35 cellular contexts compared by ENCODE assay signal in genomic region chr3:116939091-116939490, GRCh38.
DNase-seq lines count a peak whose midpoint lies in the region; ATAC-seq and TF ChIP-seq lines count a peak whose summit lies in the region.
"Had no signal": no experiment of that assay in that cellular context is flagged by ENCODE, and none has a peak within 500 bp of the region (broad histone marks: within the 10 kb centered on the region; RNA-seq: fewer than 3 reads in every experiment).

No MANE protein-coding gene starts in this region.

- H3K9me3 ChIP-seq in RWPE2 (ENCODE audit: severe bottlenecking) (no peaks in the 10 kb centered on the region), MM.1S (replicated peaks; ENCODE audit: insufficient read depth, low read length) (no peaks in the 10 kb centered on the region)
- H3K9me3 ChIP-seq: right lobe of liver, testis, uterus had no signal

- H3K9ac ChIP-seq in MM.1S (ENCODE audit: low read length): no peak overlapping the region

- H3K4me2 ChIP-seq in GM23338 (no peak overlapping the region), MM.1S (ENCODE audit: low read depth, low read length) (no peak overlapping the region)

- no peak overlapping the region for H2AFZ ChIP-seq in GM23338
- H2AFZ ChIP-seq in MM.1S (ENCODE audit: low read length): no peak overlapping the region

- no peak overlapping the region for H3K4me3 Mint-ChIP-seq in GM23338
- H3K4me3 Mint-ChIP-seq: activated CD4-positive, alpha-beta memory T cell treated with anti-CD3 and anti-CD28 coated beads for 36 hours; activated T-helper 1 cell treated with anti-CD3 and anti-CD28 coated beads, Interleukin-12 subunit alpha, Interleukin-12 subunit beta, Interleukin-2, Interleukin-4 antibody, amounts not matched to agents 30 ng/mL and 10 ng/mL and 1 ng/mL, durations not matched to agents 14 hours and 24 hours and 36 hours; CD4-positive, alpha-beta T cell; central memory CD8-positive, alpha-beta T cell; IgD-negative memory B cell; stimulated activated naive CD8-positive, alpha-beta T cell treated with anti-CD3 and anti-CD28 coated beads, Interleukin-15, Interleukin-2, amounts not matched to agents 100 ng/mL and 50 ng/mL, for 24 hours; T-helper 17 cell had no signal

- no peak overlapping the region for H3K27ac ChIP-seq in GM23338 (ENCODE audit: low read depth)
- H3K27ac ChIP-seq in RWPE2 (ENCODE audit: poor library complexity, severe bottlenecking): no peak overlapping the region
- no peak overlapping the region for H3K27ac ChIP-seq in MM.1S (ENCODE audit: low read length)
- H3K27ac ChIP-seq: esophagus squamous epithelium, right lobe of liver, spleen, testis, uterus had no signal

- H3K27me3 ChIP-seq in GM23338 (ENCODE audit: insufficient read depth): no peaks in the 10 kb centered on the region
- H3K27me3 ChIP-seq in RWPE2 (ENCODE audit: insufficient read depth, poor library complexity, severe bottlenecking): no peaks in the 10 kb centered on the region
- no peaks in the 10 kb centered on the region for H3K27me3 ChIP-seq in MM.1S (replicated peaks; ENCODE audit: insufficient read depth, low read length)
- H3K27me3 ChIP-seq: esophagus squamous epithelium, right lobe of liver, spleen, testis, uterus had no signal

- H3K27ac Mint-ChIP-seq in GM23338: no peak overlapping the region
- H3K27ac Mint-ChIP-seq: activated CD4-positive, alpha-beta memory T cell treated with anti-CD3 and anti-CD28 coated beads for 36 hours; activated T-helper 1 cell treated with anti-CD3 and anti-CD28 coated beads, Interleukin-12 subunit alpha, Interleukin-12 subunit beta, Interleukin-2, Interleukin-4 antibody, amounts not matched to agents 30 ng/mL and 10 ng/mL and 1 ng/mL, durations not matched to agents 14 hours and 24 hours and 36 hours; CD4-positive, alpha-beta T cell; IgD-negative memory B cell; stimulated activated naive CD8-positive, alpha-beta T cell treated with anti-CD3 and anti-CD28 coated beads, Interleukin-15, Interleukin-2, amounts not matched to agents 100 ng/mL and 50 ng/mL, for 24 hours; T-helper 17 cell had no signal

- no peaks in the 10 kb centered on the region for H3F3A ChIP-seq in GM23338 (replicated peaks; ENCODE audit: low read depth)
- H3F3A ChIP-seq in MM.1S (ENCODE audit: insufficient read depth, low read length): no peaks in the 10 kb centered on the region

- ATAC-seq in GM23338 (peak; percentile 38; the same call in 1 of the 3 replicates), RWPE2 (ENCODE audit: low read depth) (peak; percentile 71), HG02588 (IDR thresholded peaks at IDR 0.05; ENCODE audit: unreplicated experiment) (no peak)
- ATAC-seq: HCT116, left cardiac atrium, right lobe of liver, SK-N-SH treated with all-trans-retinoic acid at 6 μM for 48 hours, T-helper 17 cell had no signal

- no peaks in the 10 kb centered on the region for H4K20me1 ChIP-seq in GM23338 (replicated peaks; ENCODE audit: insufficient read depth)
- H4K20me1 ChIP-seq in MM.1S (ENCODE audit: insufficient read depth, low read length): no peaks in the 10 kb centered on the region

- no peaks in the 10 kb centered on the region for H3K4me1 ChIP-seq in GM23338 (ENCODE audit: insufficient read depth)
- H3K4me1 ChIP-seq in RWPE2 (ENCODE audit: insufficient read depth, poor library complexity, severe bottlenecking): peaks cover 7% of the 10 kb centered on the region
- H3K4me1 ChIP-seq in MM.1S (ENCODE audit: low read length): no peaks in the 10 kb centered on the region
- H3K4me1 ChIP-seq: esophagus squamous epithelium, right lobe of liver, spleen, testis, uterus had no signal

- TF ChIP-seq CTCF in GM23338 (conservative IDR thresholded peaks at IDR 0.05; ENCODE audit: low read depth in 2 of 2) (no peak), RWPE2 (IDR thresholded peaks at IDR 0.05; ENCODE audit: poor library complexity, severe bottlenecking) (no peak), epithelial cell of esophagus (IDR thresholded peaks at IDR 0.05; ENCODE audit: insufficient read depth, low read depth, low read length, missing control alignments) (no peak), MM.1S (IDR thresholded peaks at IDR 0.05; ENCODE audit: low read length) (no peak)

- H3K36me3 ChIP-seq in GM23338 (ENCODE audit: insufficient read depth) (no peaks in the 10 kb centered on the region), RWPE2 (ENCODE audit: low read depth) (no peaks in the 10 kb centered on the region), MM.1S (replicated peaks; ENCODE audit: insufficient read depth, low read length) (no peaks in the 10 kb centered on the region)
- H3K36me3 ChIP-seq: esophagus squamous epithelium, right lobe of liver, spleen, uterus had no signal

- no peaks in the 10 kb centered on the region; the same call in 1 of the 3 replicates for H3K9me3 Mint-ChIP-seq in GM23338
- H3K9me3 Mint-ChIP-seq: activated T-helper 1 cell treated with anti-CD3 and anti-CD28 coated beads, Interleukin-12 subunit alpha, Interleukin-12 subunit beta, Interleukin-2, Interleukin-4 antibody, amounts not matched to agents 30 ng/mL and 10 ng/mL and 1 ng/mL, durations not matched to agents 14 hours and 24 hours and 36 hours had no signal

- no peaks in the 10 kb centered on the region for H3K79me2 ChIP-seq in GM23338 (replicated peaks; ENCODE audit: insufficient read depth)
- no peaks in the 10 kb centered on the region for H3K79me2 ChIP-seq in MM.1S (ENCODE audit: low read length)

- no peaks in the 10 kb centered on the region; the same call in 2 of the 3 replicates for H3K36me3 Mint-ChIP-seq in GM23338 (ENCODE audit: low read depth)
- H3K36me3 Mint-ChIP-seq: activated CD4-positive, alpha-beta memory T cell treated with anti-CD3 and anti-CD28 coated beads for 36 hours; IgD-negative memory B cell had no signal

- DNase-seq in A172 (ENCODE audit: low spot score) (peak; percentile 13), GM23338 (ENCODE audit: low spot score) (no peak), RWPE2 (ENCODE audit: low spot score) (no peak), epithelial cell of esophagus (ENCODE audit: low read depth) (peak; percentile 45), MM.1S (no peak), SHP77 (lab: John Stamatoyannopoulos, UW) (no peak)
- DNase-seq in activated CD8-positive, alpha-beta memory T cell treated with anti-CD3 and anti-CD28 coated beads, Interleukin-2, amount 50 U/mL, for 4 hours: no peak
- DNase-seq: 8988T; activated CD4-positive, alpha-beta memory T cell treated with anti-CD3 and anti-CD28 coated beads for 36 hours; activated CD4-positive, alpha-beta T cell treated with anti-CD3 and anti-CD28 coated beads for 1 hour; activated CD8-positive, alpha-beta memory T cell treated with anti-CD3 and anti-CD28 coated beads, Interleukin-2, amount 50 U/mL, for 48 hours; activated naive CD4-positive, alpha-beta T cell treated with Interleukin-2 at 50 U/mL for 16 hours; CD4-positive, alpha-beta T cell; esophagus squamous epithelium; hypothalamus; left cardiac atrium; mesenchymal stem cell; NCI-H1092; NCI-H1694 treated with DMSO at 0.1 percent for 48 hours; NCI-H446; NCI-H774; right lobe of liver; RPMI8226; spleen; stimulated activated CD8-positive, alpha-beta memory T cell treated with anti-CD3 and anti-CD28 coated beads, Interleukin-4, amount 100 ng/mL, for 48 hours; T-helper 17 cell; testis; uterus had no signal

- peaks cover 4% of the 10 kb centered on the region; the same call in 1 of the 2 replicates for H3K9me2 ChIP-seq in GM23338 (ENCODE audit: insufficient read depth)
- H3K9me2 ChIP-seq in MM.1S (replicated peaks; ENCODE audit: insufficient read depth, low read length): no peaks in the 10 kb centered on the region

- no peaks in the 10 kb centered on the region for H3K27me3 Mint-ChIP-seq in GM23338 (ENCODE audit: insufficient read depth, low read depth, poor library complexity)
- H3K27me3 Mint-ChIP-seq: activated CD4-positive, alpha-beta memory T cell treated with anti-CD3 and anti-CD28 coated beads for 36 hours; CD4-positive, alpha-beta T cell; central memory CD8-positive, alpha-beta T cell; stimulated activated naive CD8-positive, alpha-beta T cell treated with anti-CD3 and anti-CD28 coated beads, Interleukin-15, Interleukin-2, amounts not matched to agents 100 ng/mL and 50 ng/mL, for 24 hours; T-helper 17 cell had no signal

- H3K4me3 ChIP-seq in GM23338 (no peak overlapping the region), RWPE2 (ENCODE audit: severe bottlenecking) (no peak overlapping the region), epithelial cell of esophagus (ENCODE audit: low read length) (no peak overlapping the region), MM.1S (ENCODE audit: low read length) (no peak overlapping the region)
- H3K4me3 ChIP-seq: esophagus squamous epithelium, right lobe of liver, spleen, testis, uterus had no signal

- H3K4me1 Mint-ChIP-seq in GM23338: peaks cover 5% of the 10 kb centered on the region; the same call in 2 of the 3 replicates
- H3K4me1 Mint-ChIP-seq: central memory CD8-positive, alpha-beta T cell; IgD-negative memory B cell; T-helper 17 cell had no signal

TF ChIP-seq in GM23338, 12 proteins besides CTCF, POLR2A, EP300 and RAD21 (continues in another document):
- TF ChIP-seq NANOG (IDR thresholded peaks at IDR 0.05; ENCODE audit: borderline replicate concordance): no peak
- no peak for TF ChIP-seq JUNB (IDR thresholded peaks at IDR 0.05; ENCODE audit: unreplicated experiment)
- no peak for TF ChIP-seq CREB1 (CRISPR knock-in tag; IDR thresholded peaks at IDR 0.05; ENCODE audit: low read depth)
- no peak for TF ChIP-seq EZH2phosphoT487 (IDR thresholded peaks at IDR 0.05; ENCODE audit: unreplicated experiment)
- TF ChIP-seq ZNF331 (CRISPR knock-in tag; IDR thresholded peaks at IDR 0.05; ENCODE audit: low read depth): no peak

Comparison
In these comparisons a context has a peak if more than half of its experiments do, and no peak if none do; other contexts are left out.
1. DNase-seq: peak in A172 (single experiment) and epithelial cell of esophagus (single experiment); none in GM23338 (single experiment), RWPE2 (single experiment), activated CD8-positive, alpha-beta memory T cell treated with anti-CD3 and anti-CD28 coated beads, Interleukin-2, amount 50 U/mL, for 4 hours (single experiment), MM.1S (single experiment) and SHP77 (0 of 2).